In the genomic region with DNA sequence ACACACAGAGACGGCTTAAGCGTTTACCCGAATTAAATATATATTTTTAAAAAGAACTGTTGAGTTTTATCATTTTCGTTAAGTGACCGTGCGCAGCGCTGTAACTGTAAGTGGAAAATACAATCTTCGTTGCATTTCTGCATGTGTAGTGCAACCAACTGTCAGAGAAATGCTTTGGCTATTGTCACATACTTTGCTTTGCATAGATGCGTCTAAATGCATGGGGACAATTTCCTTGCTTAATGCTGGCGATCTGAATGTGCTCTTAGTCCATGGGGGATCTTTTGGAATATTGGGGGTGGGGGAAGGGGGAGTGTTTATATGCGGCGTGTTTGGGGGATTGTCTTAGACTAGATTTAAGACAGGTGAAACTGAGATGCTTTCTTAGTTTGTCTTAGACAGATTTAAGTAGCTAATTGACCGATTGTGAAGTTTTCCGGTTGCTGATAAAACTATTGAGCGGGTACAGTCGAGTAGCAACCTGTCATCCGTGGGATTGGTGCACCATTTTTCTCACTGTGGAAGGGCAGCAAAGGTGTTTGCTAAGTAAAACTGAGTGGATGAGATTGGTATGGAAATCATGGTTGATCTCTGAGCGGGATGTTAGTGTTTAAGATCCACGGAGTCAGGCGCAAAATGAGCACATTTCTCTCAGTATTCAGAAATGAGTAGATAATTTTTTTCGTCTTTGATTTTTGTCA, we compare ENCODE assay signal across 9 cellular contexts. TPM values are rescaled to one million over a fixed set of nuclear protein-coding genes. Genes with fewer than 3 reads are reported as not detected.
DNase-seq lines count a peak whose midpoint lies in the region; ATAC-seq, FAIRE-seq and TF ChIP-seq lines count a peak whose summit lies in the region.
"Had no signal": no experiment of that assay in that cellular context is flagged by ENCODE, and none has a peak within 500 bp of the region (broad histone marks: within the 10 kb centered on the region; RNA-seq: fewer than 3 reads in every experiment).

No MANE protein-coding gene starts in this region.

- TF ChIP-seq CTCF in heart left ventricle (IDR thresholded peaks at IDR 0.05), result no peak
- TF ChIP-seq CTCF in choroid plexus epithelial cell (conservative IDR thresholded peaks at IDR 0.05; ENCODE audit: low read depth, low read length), result no peak
- TF ChIP-seq CTCF in mucosa of descending colon (IDR thresholded peaks at IDR 0.05), result no peak

- DNase-seq in heart left ventricle (no peak), cardiac septum (ENCODE audit: low spot score) (no peak), choroid plexus epithelial cell (ENCODE audit: low read depth) (no peak), mucosa of descending colon (no peak), frontal cortex (ENCODE audit: low spot score in 2 of 2) (no peak), NCI-H226 (no peak), AG08395 (ENCODE audit: low spot score) (no peak)
- DNase-seq: CD8-positive, alpha-beta T cell had no signal

- peaks cover 0 to 13% (median 2%) of the 10 kb centered on the region in 12 donors for H3K4me1 ChIP-seq in heart left ventricle
- H3K4me1 ChIP-seq in mucosa of descending colon (ENCODE audit: low read depth), result peaks cover 3% of the 10 kb centered on the region
- H3K4me1 ChIP-seq in urinary bladder (ENCODE audit: insufficient read depth), result no peaks in the 10 kb centered on the region

- 1 to 3% (median 2%) methylated on average over 21 of the region's 21 CpGs for WGBS in heart left ventricle, 4 donors
- 2% methylated on average over 21 of the region's 21 CpGs for WGBS in urinary bladder

- H3K4me3 ChIP-seq in heart left ventricle, result peak overlapping the region; percentile 42 to 72 (median 57)
- peak overlapping the region; percentile 55 for H3K4me3 ChIP-seq in choroid plexus epithelial cell (ENCODE audit: low read depth, low read length)
- H3K4me3 ChIP-seq in mucosa of descending colon, result peak overlapping the region; percentile 16
- peak overlapping the region; percentile 32 for H3K4me3 ChIP-seq in urinary bladder (ENCODE audit: low read depth, low read length)

- H3K27ac ChIP-seq in heart left ventricle (peak overlapping the region in 10 of 12 donors; percentile 79 to 93 (median 84)), urinary bladder (ENCODE audit: low read depth) (no peak overlapping the region)

- TF ChIP-seq POLR2A in heart left ventricle (IDR thresholded peaks at IDR 0.05), result no peak

- ATAC-seq in heart left ventricle (no peak), mucosa of descending colon (no peak)
- ATAC-seq: CD8-positive, alpha-beta T cell had no signal

- H3K9me3 ChIP-seq in heart left ventricle (no peaks in the 10 kb centered on the region), mucosa of descending colon (no peaks in the 10 kb centered on the region)

- FAIRE-seq in frontal cortex (lab: Jason Lieb, UNC), result no peak

- intact Hi-C loops in heart left ventricle (cut with DNase I), result loop anchor here in 4 of 10 donors (5.0 to 10.0 kb wide), 3 partner anchors 104 to 121 kb away; no protein-coding TSS in a partner anchor
- intact Hi-C loops in cardiac septum (cut with DNase I), result loop anchor here (2.0 kb wide), 2 partner anchors 22 to 104 kb away; partner anchors contain the start of gene RAD51AP2
- intact Hi-C loops in mucosa of descending colon (cut with DNase I, micrococcal nuclease), result no loop called here

- H3K36me3 ChIP-seq in heart left ventricle, result no peaks in the 10 kb centered on the region
- no peaks in the 10 kb centered on the region for H3K36me3 ChIP-seq in mucosa of descending colon (ENCODE audit: low read depth)
- no peaks in the 10 kb centered on the region for H3K36me3 ChIP-seq in urinary bladder (ENCODE audit: insufficient read depth)

- H3K27me3 ChIP-seq in heart left ventricle, result peaks cover 0 to 74% (median 26%) of the 10 kb centered on the region in 9 donors

RNA-seq across cellular contexts. Expression of gene VSNL1, which starts 0.5 kb away (rescaled TPM):
- total RNA-seq in heart left ventricle (10 to 100 TPM in 8 of 9 donors, 1 to 10 TPM in 1; 2.6 to 26.3 (median 19.6) TPM), cardiac septum (42.7 TPM), mucosa of descending colon (1 to 10 TPM; 2.1 to 5.4 (median 2.1) TPM), urinary bladder (1.7 TPM), frontal cortex (24.5 TPM)
- polyA plus RNA-seq in heart left ventricle (1 to 10 TPM; 8.3 to 8.5 TPM), urinary bladder (1.1 TPM)
- total RNA-seq: CD8-positive, alpha-beta T cell had no signal

RNA-seq across cellular contexts. Expression of gene RAD51AP2, which starts 22.7 kb away (rescaled TPM):
- total RNA-seq in heart left ventricle (under 1 TPM in 8 of 9 donors, not detected in 1; 0.07 to 0.19 (median 0.16) TPM), cardiac septum (0.43 TPM), mucosa of descending colon (under 1 TPM in 1 of 3 donors, not detected in 2; 0.09 TPM), urinary bladder (0.26 TPM), frontal cortex (0.82 TPM)
- polyA plus RNA-seq in heart left ventricle (under 1 TPM in 1 of 2 donors, not detected in 1; 0.08 TPM), urinary bladder (not detected)
- total RNA-seq: CD8-positive, alpha-beta T cell had no signal
